ENCODE assay signal across 10 cellular contexts in genomic region chrX:129953334-129953648, GRCh38. TPM values are rescaled to one million over a fixed set of nuclear protein-coding genes. Genes with fewer than 3 reads are reported as not detected.
A peak's percentile ranks its signal among the peaks of the same experiment; 100 is the strongest.
DNase-seq lines count a peak whose midpoint lies in the region; ATAC-seq and TF ChIP-seq lines count a peak whose summit lies in the region.
"Had no signal": no experiment of that assay in that cellular context is flagged by ENCODE, and none has a peak within 500 bp of the region (broad histone marks: within the 10 kb centered on the region; RNA-seq: fewer than 3 reads in every experiment).

No MANE protein-coding gene starts in this region.

- peaks cover 2% of the 10 kb centered on the region in 2 donors for H3K27me3 Mint-ChIP-seq in CD4-positive, alpha-beta memory T cell
- peaks cover 19% of the 10 kb centered on the region for H3K27me3 Mint-ChIP-seq in dendritic cell treated with granulocyte-macrophage colony-stimulating factor and Interleukin-4, amounts not matched to agents 40 ng/mL and 50 ng/mL, for 4 days

- H3K36me3 ChIP-seq in CD4-positive, alpha-beta memory T cell (ENCODE audit: insufficient read depth, low read length): no peaks in the 10 kb centered on the region
- no peaks in the 10 kb centered on the region for H3K36me3 ChIP-seq in neutrophil
- no peaks in the 10 kb centered on the region for H3K36me3 ChIP-seq in thyroid gland

- DNase-seq in CD4-positive, alpha-beta memory T cell: no peak
- no peak for DNase-seq in Jurkat, Clone E6-1 (ENCODE audit: low read depth, low spot score)
- DNase-seq in NCI-H2029 (lab: John Stamatoyannopoulos, UW) (no peak), thyroid gland (no peak)
- DNase-seq: left cardiac atrium, OCI-M1 had no signal

- WGBS in thyroid gland, 2 donors: no CpG with 5 or more reads among the region's 18 CpGs

- H3K4me3 ChIP-seq in CD4-positive, alpha-beta memory T cell (ENCODE audit: low read length in 2 of 2): peak overlapping the region in 1 of 2 donors; percentile 49
- H3K4me3 ChIP-seq in Jurkat, Clone E6-1 (ENCODE audit: low read length): peak overlapping the region; percentile 54
- peak overlapping the region; percentile 61 to 62 for H3K4me3 ChIP-seq in neutrophil (ENCODE audit: low read depth in 1 of 2, low read length in 1 of 2)
- peak overlapping the region in 1 of 3 donors; percentile 12 for H3K4me3 ChIP-seq in thyroid gland (replicated peaks in 1 of 3)

- peaks cover 12% of the 10 kb centered on the region for H3K4me1 ChIP-seq in CD4-positive, alpha-beta memory T cell (ENCODE audit: insufficient read depth, low read length)
- H3K4me1 ChIP-seq in neutrophil (ENCODE audit: control insufficient read depth in 1 of 2, insufficient read depth in 1 of 2, low read depth in 1 of 2, low read length in 1 of 2): peaks cover 22 to 27% of the 10 kb centered on the region in 2 experiments
- peaks cover 0 to 11% of the 10 kb centered on the region in 2 donors for H3K4me1 ChIP-seq in thyroid gland

- no peaks in the 10 kb centered on the region for H3K9me3 ChIP-seq in CD4-positive, alpha-beta memory T cell (ENCODE audit: control insufficient read depth in 1 of 2, low read length in 2 of 2)
- H3K9me3 ChIP-seq in neutrophil (no peaks in the 10 kb centered on the region), thyroid gland (no peaks in the 10 kb centered on the region)

- H3K4me3 Mint-ChIP-seq in CD4-positive, alpha-beta memory T cell: peak overlapping the region; percentile 54 to 85 (median 64)
- peak overlapping the region; percentile 46 for H3K4me3 Mint-ChIP-seq in dendritic cell treated with granulocyte-macrophage colony-stimulating factor and Interleukin-4, amounts not matched to agents 40 ng/mL and 50 ng/mL, for 4 days

- H3K27ac Mint-ChIP-seq in CD4-positive, alpha-beta memory T cell: peak overlapping the region in 4 of 7 donors; percentile 52 to 99 (median 76)
- H3K27ac Mint-ChIP-seq in dendritic cell treated with granulocyte-macrophage colony-stimulating factor and Interleukin-4, amounts not matched to agents 40 ng/mL and 50 ng/mL, for 4 days: no peak overlapping the region

- no peak for TF ChIP-seq POLR2A in thyroid gland (IDR thresholded peaks at IDR 0.05)

- peaks cover 4 to 25% (median 12%) of the 10 kb centered on the region in 4 donors for H3K4me1 Mint-ChIP-seq in CD4-positive, alpha-beta memory T cell
- peaks cover 25% of the 10 kb centered on the region for H3K4me1 Mint-ChIP-seq in dendritic cell treated with granulocyte-macrophage colony-stimulating factor and Interleukin-4, amounts not matched to agents 40 ng/mL and 50 ng/mL, for 4 days (ENCODE audit: low read depth)

- H3K27me3 ChIP-seq in CD4-positive, alpha-beta memory T cell (ENCODE audit: insufficient read depth, low read length): no peaks in the 10 kb centered on the region
- no peaks in the 10 kb centered on the region for H3K27me3 ChIP-seq in neutrophil
- H3K27me3 ChIP-seq in thyroid gland: no peaks in the 10 kb centered on the region

- POLR2A ChIA-PET in CD4-positive, alpha-beta memory T cell (lab: Charles Lee; ENCODE audit: partially characterized antibody): interaction anchor here (0.8 to 2.5 kb wide), 8 partner anchors 8 to 119 kb away, joined by 3 to 25 read pairs (median 5); partner anchors contain the start of genes BCORL1 and UTP14A

- CTCF ChIA-PET in CD4-positive, alpha-beta memory T cell (lab: Charles Lee; ENCODE audit: partially characterized antibody): interaction anchor here (1.2 to 1.7 kb wide), 3 partner anchors 9 to 107 kb away, joined by 3 to 4 read pairs (median 4); no protein-coding TSS in a partner anchor

- intact Hi-C loops in CD4-positive, alpha-beta memory T cell (cut with micrococcal nuclease): loop anchor here (2.0 kb wide), 2 partner anchors 20 to 30 kb away; partner anchors contain the start of gene BCORL1
- intact Hi-C loops in dendritic cell treated with granulocyte-macrophage colony-stimulating factor and Interleukin-4, amounts not matched to agents 40 ng/mL and 50 ng/mL, for 4 days (cut with micrococcal nuclease): no loop called here
- intact Hi-C loops in thyroid gland (cut with DNase I): no loop called here

- H3K27ac ChIP-seq in CD4-positive, alpha-beta memory T cell (ENCODE audit: low read depth, low read length): peak overlapping the region; percentile 52
- no peak overlapping the region for H3K27ac ChIP-seq in neutrophil
- no peak overlapping the region for H3K27ac ChIP-seq in thyroid gland

- H3K9me3 Mint-ChIP-seq in CD4-positive, alpha-beta memory T cell: peaks cover 0 to 4% (median 0%) of the 10 kb centered on the region in 8 donors
- H3K9me3 Mint-ChIP-seq in dendritic cell treated with granulocyte-macrophage colony-stimulating factor and Interleukin-4, amounts not matched to agents 40 ng/mL and 50 ng/mL, for 4 days: no peaks in the 10 kb centered on the region

- no peak for TF ChIP-seq CTCF in neutrophil (IDR thresholded peaks at IDR 0.05)
- TF ChIP-seq CTCF in thyroid gland (IDR thresholded peaks at IDR 0.05): no peak

- H3K36me3 Mint-ChIP-seq in CD4-positive, alpha-beta memory T cell: peaks cover 0 to 5% of the 10 kb centered on the region in 2 donors
- no peaks in the 10 kb centered on the region for H3K36me3 Mint-ChIP-seq in dendritic cell treated with granulocyte-macrophage colony-stimulating factor and Interleukin-4, amounts not matched to agents 40 ng/mL and 50 ng/mL, for 4 days (ENCODE audit: low read depth)

- no peak for ATAC-seq in HG02623 (IDR thresholded peaks at IDR 0.05; ENCODE audit: unreplicated experiment)
- no peak for ATAC-seq in GM19463 (IDR thresholded peaks at IDR 0.05; ENCODE audit: unreplicated experiment)

RNA-seq across cellular contexts. Expression of gene BCORL1, which starts 29.1 kb away (rescaled TPM):
- total RNA-seq in CD4-positive, alpha-beta memory T cell: 10 to 100 TPM; 14.0 to 14.2 TPM
- 1 to 10 TPM in 1 of 2 donors, under 1 TPM in 1; 0.09 to 4.5 TPM for polyA plus RNA-seq in CD4-positive, alpha-beta memory T cell
- polyA plus RNA-seq in Jurkat, Clone E6-1 (2012; ENCODE audit: insufficient read depth, insufficient read length): 5.5 TPM
- total RNA-seq in thyroid gland: 10 to 100 TPM in 1 of 4 donors, 1 to 10 TPM in 3; 4.7 to 12.0 (median 6.2) TPM

RNA-seq across cellular contexts. Expression of gene UTP14A, which starts 47.3 kb away (rescaled TPM):
- total RNA-seq in CD4-positive, alpha-beta memory T cell: 10 to 100 TPM; 17.7 to 19.2 TPM
- polyA plus RNA-seq in CD4-positive, alpha-beta memory T cell: 10 to 100 TPM in 1 of 2 donors, 1 to 10 TPM in 1; 2.5 to 12.7 TPM
- polyA plus RNA-seq in Jurkat, Clone E6-1 (2012; ENCODE audit: insufficient read depth, insufficient read length): 41.2 TPM
- 10 to 100 TPM; 12.2 to 14.7 (median 13.4) TPM for total RNA-seq in thyroid gland
